Comparison of ENCODE assay signal across 8 cellular contexts in the genomic region with DNA sequence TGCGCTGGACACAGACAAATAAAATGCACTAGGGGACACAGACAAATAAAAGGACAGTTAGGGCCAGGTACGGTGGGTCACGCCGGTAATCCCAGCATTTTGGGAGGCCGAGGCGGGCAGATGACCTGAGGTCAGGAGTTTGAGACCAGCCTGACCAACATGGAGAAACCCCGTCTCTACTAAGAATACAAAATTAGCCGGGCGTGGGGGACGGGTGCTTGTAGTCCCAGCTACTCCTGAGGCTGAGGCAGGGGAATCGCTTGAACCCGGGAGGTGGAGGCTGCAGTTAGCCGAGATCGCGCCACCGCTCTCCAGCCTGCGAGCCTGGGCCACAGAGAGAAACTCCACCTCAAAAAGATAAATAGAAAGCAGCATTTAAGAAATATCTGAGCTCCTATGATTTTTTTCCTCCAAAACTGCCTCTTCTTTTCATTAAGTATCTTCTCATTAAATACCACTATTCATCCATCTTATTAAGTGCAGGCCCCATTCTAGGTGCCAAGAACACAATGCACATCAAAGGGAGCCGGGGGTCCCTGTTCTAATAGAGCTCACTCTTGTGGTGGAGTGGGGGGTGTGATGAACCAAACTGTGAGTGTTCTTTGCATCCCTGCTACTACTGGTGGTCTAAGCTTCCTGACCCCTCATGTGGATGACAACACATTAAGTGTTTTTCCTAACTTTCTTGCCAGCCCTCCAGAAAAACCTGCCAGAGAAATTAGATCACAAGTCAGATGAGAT. TPM values are rescaled to one million over a fixed set of nuclear protein-coding genes. Genes with fewer than 3 reads are reported as not detected.
DNase-seq lines count a peak whose midpoint lies in the region; ATAC-seq, FAIRE-seq and TF ChIP-seq lines count a peak whose summit lies in the region.

No MANE protein-coding gene starts in this region.

- H3K4me1 ChIP-seq in A549, result peaks cover 31% of the 10 kb centered on the region; the same call in 2 of the 3 replicates
- H3K4me1 ChIP-seq in HEK293 (ENCODE audit: control insufficient read depth, insufficient read depth, low read length), result peaks cover 3% of the 10 kb centered on the region; the same call in 1 of the 2 replicates
- peaks cover 27% of the 10 kb centered on the region for H3K4me1 ChIP-seq in astrocyte (ENCODE audit: insufficient read depth, low read length)

- H3K9me3 Mint-ChIP-seq in astrocyte (ENCODE audit: unreplicated experiment), result no peaks in the 10 kb centered on the region
- H3K9me3 Mint-ChIP-seq in nephron, result no peaks in the 10 kb centered on the region

- no peak for TF ChIP-seq EP300 in A549 (IDR thresholded peaks at IDR 0.05)

- H3K27me3 Mint-ChIP-seq in astrocyte (ENCODE audit: low read depth, unreplicated experiment) (no peaks in the 10 kb centered on the region), nephron (ENCODE audit: low read depth) (no peaks in the 10 kb centered on the region)

- no peaks in the 10 kb centered on the region for H3K27me3 ChIP-seq in astrocyte (ENCODE audit: insufficient read depth, low read length)

- FAIRE-seq in A549 (lab: Jason Lieb, UNC), result no peak
- FAIRE-seq in astrocyte (lab: Jason Lieb, UNC), result no peak

- no peak; the same call in 2 of the 3 replicates for TF ChIP-seq CTCF in A549 (IDR thresholded peaks at IDR 0.05)
- 0 out of 2 replicates have a peak, but pooled peaks have one; percentile 2 for TF ChIP-seq CTCF in HEK293 (tag by site-specific recombination; IDR thresholded peaks at IDR 0.05)
- no peak for TF ChIP-seq CTCF in astrocyte (IDR thresholded peaks at IDR 0.05; ENCODE audit: insufficient read depth, low read depth, low read length)
- peak in 1 of 3 experiments; percentile 48 for TF ChIP-seq CTCF in nephron (IDR thresholded peaks at IDR 0.05; ENCODE audit: unreplicated experiment in 3 of 3)

- H3K36me3 ChIP-seq in HEK293 (ENCODE audit: control insufficient read depth in 2 of 2, insufficient read depth in 1 of 2, low read length in 2 of 2) (peaks cover 3 to 62% of the 10 kb centered on the region in 2 experiments; a peak in 2 of 3 replicates), astrocyte (ENCODE audit: insufficient read depth, low read length) (peaks cover 15% of the 10 kb centered on the region)

- H3K4me3 Mint-ChIP-seq in astrocyte (ENCODE audit: unreplicated experiment), result peak overlapping the region; percentile 85
- peak overlapping the region; percentile 90 to 100 (median 90) for H3K4me3 Mint-ChIP-seq in nephron

- no peak for TF ChIP-seq RAD21 in A549 (conservative IDR thresholded peaks at IDR 0.05 in 1 of 2, IDR thresholded peaks at IDR 0.05 in 1 of 2)

- H3K79me2 ChIP-seq in astrocyte (ENCODE audit: insufficient read depth, low read length), result peaks cover 60% of the 10 kb centered on the region

- no peak overlapping the region for H3K4me3 ChIP-seq in A549
- H3K4me3 ChIP-seq in HEK293 (ENCODE audit: low read depth, low read length), result no peak overlapping the region
- no peak overlapping the region for H3K4me3 ChIP-seq in astrocyte (ENCODE audit: insufficient read depth, low read depth, low read length)

- H3K9me3 ChIP-seq in A549, result no peaks in the 10 kb centered on the region
- H3K9me3 ChIP-seq in HEK293 (ENCODE audit: control insufficient read depth, insufficient read depth, low read depth, low read length), result no peaks in the 10 kb centered on the region
- no peaks in the 10 kb centered on the region for H3K9me3 ChIP-seq in astrocyte (ENCODE audit: insufficient read depth, low read depth, low read length)

- H3K4me1 Mint-ChIP-seq in astrocyte (ENCODE audit: low read depth, unreplicated experiment) (peaks cover 16% of the 10 kb centered on the region), nephron (peaks cover 33% of the 10 kb centered on the region)

- peak overlapping the region; percentile 90 for H3K27ac Mint-ChIP-seq in astrocyte (ENCODE audit: unreplicated experiment)
- peak overlapping the region; percentile 80 to 91 (median 84) for H3K27ac Mint-ChIP-seq in nephron

- 76% methylated on average over 18 of the region's 18 CpGs for WGBS in A549 (ENCODE audit: missing lambda C conversion rate)

- no peak for TF ChIP-seq POLR2A in A549 (IDR thresholded peaks at IDR 0.05; ENCODE audit: low read length)

- CTCF ChIA-PET in A549 (lab: Yijun Ruan, JAX) (interaction anchor here (0.8 to 6.3 kb wide), 25 partner anchors 8 to 376 kb away, joined by 3 to 75 read pairs (median 5); a partner anchor contains a TSS), HEK293 (lab: Yijun Ruan, JAX) (interaction anchor here (0.6 to 2.9 kb wide), 16 partner anchors 8 to 303 kb away, joined by 3 to 11 read pairs (median 4); a partner anchor contains a TSS)

- POLR2A ChIA-PET in A549 (lab: Yijun Ruan, JAX) (interaction anchor here (0.6 to 2.0 kb wide), 9 partner anchors 8 to 341 kb away, joined by 3 to 16 read pairs (median 4); a partner anchor contains a TSS), HEK293 (lab: Yijun Ruan, JAX) (interaction anchor here (0.9 to 1.8 kb wide), 5 partner anchors 17 to 122 kb away, joined by 3 to 8 read pairs (median 7); a partner anchor contains a TSS)

- H3K4me2 ChIP-seq in A549 (no peak overlapping the region), astrocyte (ENCODE audit: low read length) (no peak overlapping the region)

- H3K9ac ChIP-seq in astrocyte (ENCODE audit: low read length), result peak overlapping the region; percentile 51

- H2AFZ ChIP-seq in astrocyte (ENCODE audit: low read depth, low read length), result no peak overlapping the region

- no peak for ATAC-seq in A549
- no peak for ATAC-seq in GM19463 (IDR thresholded peaks at IDR 0.05; ENCODE audit: unreplicated experiment)
- no peak for ATAC-seq in HG03095 (IDR thresholded peaks at IDR 0.05; ENCODE audit: unreplicated experiment)

- peaks cover 23% of the 10 kb centered on the region for H4K20me1 ChIP-seq in astrocyte (ENCODE audit: insufficient read depth, low read length)

- DNase-seq in A549 (ENCODE audit: low read depth in 1 of 2, low spot score in 1 of 2) (no peak), astrocyte (ENCODE audit: low read depth) (no peak), NCI-H2171 (lab: John Stamatoyannopoulos, UW) (no peak), SW 1271 (lab: John Stamatoyannopoulos, UW) (no peak)

- H3K27ac ChIP-seq in A549 (no peak overlapping the region), HEK293 (ENCODE audit: extremely low read depth, low read depth, low read length) (no peak overlapping the region), astrocyte (ENCODE audit: low read depth, low read length) (no peak overlapping the region)

- H3K36me3 Mint-ChIP-seq in astrocyte (ENCODE audit: low read depth, unreplicated experiment) (peaks cover 17% of the 10 kb centered on the region), nephron (ENCODE audit: low read depth) (peaks cover 32% of the 10 kb centered on the region)

TF ChIP-seq in A549, 52 proteins besides CTCF, POLR2A, EP300 and RAD21 (continues in another document):
- TF ChIP-seq CHD2 (IDR thresholded peaks at IDR 0.05; ENCODE audit: low read length, partially characterized antibody) (no peak), HOXA7 (CRISPR knock-in tag; IDR thresholded peaks at IDR 0.05) (0 out of 2 replicates have a peak, but pooled peaks have one; percentile 13), ZSCAN20 (CRISPR knock-in tag; IDR thresholded peaks at IDR 0.05) (no peak), JUN (IDR thresholded peaks at IDR 0.05) (no peak)

TF ChIP-seq in HEK293, 187 proteins besides CTCF, POLR2A, EP300 and RAD21:
- TF ChIP-seq KLF9 (tag by site-specific recombination; IDR thresholded peaks at IDR 0.05; ENCODE audit: low read depth) (no peak), KLF16 (tag by site-specific recombination; IDR thresholded peaks at IDR 0.05) (0 out of 2 replicates have a peak, but pooled peaks have one; percentile 5)

RNA-seq across cellular contexts. Expression of a gene that starts 0.8 kb away (rescaled TPM):
- polyA plus RNA-seq in A549 (2011; rRNA removed) (5.5 and 6.0 TPM in 2 replicates), A549 (2017; fragmentation: RNase III; extraction: RNeasy Plus Mini Kit Qiagen cat#74134 plus additional on column Dnase treatment) (12.4 to 14.0 TPM (median 13.5 TPM) in 3 replicates)
- 9.8 and 15.8 TPM in 2 replicates for polyA plus RNA-seq in A549 (2012; cell fraction: cytosol; rRNA removed)
- polyA plus RNA-seq in A549 (2012; cell fraction: nucleus; rRNA removed), result 13.8 and 21.4 TPM in 2 replicates
- polyA minus RNA-seq in A549 (2011; rRNA and poly(A)+ RNA removed), result 2.9 and 4.0 TPM in 2 replicates
- total RNA-seq in astrocyte, result 8.1 and 10.0 TPM in 2 replicates

RNA-seq across cellular contexts. Expression of a gene that starts 3.7 kb away (rescaled TPM):
- polyA plus RNA-seq in A549 (2011; rRNA removed) (401 and 591 TPM in 2 replicates), A549 (2017; fragmentation: RNase III; extraction: RNeasy Plus Mini Kit Qiagen cat#74134 plus additional on column Dnase treatment) (866 to 893 TPM (median 878 TPM) in 3 replicates)
- 964 and 1,067 TPM in 2 replicates for polyA plus RNA-seq in A549 (2012; cell fraction: cytosol; rRNA removed)
- 604 and 874 TPM in 2 replicates for polyA plus RNA-seq in A549 (2012; cell fraction: nucleus; rRNA removed)
- polyA minus RNA-seq in A549 (2011; rRNA and poly(A)+ RNA removed), result 132 and 170 TPM in 2 replicates
- 670 and 694 TPM in 2 replicates for total RNA-seq in astrocyte

RNA-seq across cellular contexts. Expression of a gene that starts 3.9 kb away (rescaled TPM):
- polyA plus RNA-seq in A549 (2011; rRNA removed) (55.5 and 61.8 TPM in 2 replicates), A549 (2017; fragmentation: RNase III; extraction: RNeasy Plus Mini Kit Qiagen cat#74134 plus additional on column Dnase treatment) (62.7 to 65.5 TPM (median 64.5 TPM) in 3 replicates)
- polyA plus RNA-seq in A549 (2012; cell fraction: cytosol; rRNA removed), result 58.6 and 78.9 TPM in 2 replicates
- polyA plus RNA-seq in A549 (2012; cell fraction: nucleus; rRNA removed), result 49.9 and 81.5 TPM in 2 replicates
- 36.8 and 43.7 TPM in 2 replicates for polyA minus RNA-seq in A549 (2011; rRNA and poly(A)+ RNA removed)
- total RNA-seq in astrocyte, result 42.6 and 45.1 TPM in 2 replicates

RNA-seq across cellular contexts. Expression of a gene that starts 6.6 kb away (rescaled TPM):
- polyA plus RNA-seq in A549 (2011; rRNA removed), result 8.2 and 9.6 TPM in 2 replicates
- 7.9 and 10.1 TPM in 2 replicates for polyA plus RNA-seq in A549 (2012; cell fraction: cytosol; rRNA removed)
- polyA plus RNA-seq in A549 (2012; cell fraction: nucleus; rRNA removed), result 31.1 and 39.4 TPM in 2 replicates
- 6.9 to 9.7 TPM (median 8.2 TPM) in 3 replicates for polyA plus RNA-seq in A549 (2017; fragmentation: RNase III; extraction: RNeasy Plus Mini Kit Qiagen cat#74134 plus additional on column Dnase treatment)
- polyA minus RNA-seq in A549 (2011; rRNA and poly(A)+ RNA removed), result 8.6 and 19.4 TPM in 2 replicates
- total RNA-seq in astrocyte, result 18.0 and 23.9 TPM in 2 replicates

RNA-seq across cellular contexts. Expression of a gene that starts 16.1 kb away (rescaled TPM):
- polyA plus RNA-seq in A549 (2011; rRNA removed) (21.4 and 50.4 TPM in 2 replicates), A549 (2017; fragmentation: RNase III; extraction: RNeasy Plus Mini Kit Qiagen cat#74134 plus additional on column Dnase treatment) (22.4 to 26.9 TPM (median 25.1 TPM) in 3 replicates)
- 37.4 and 48.6 TPM in 2 replicates for polyA plus RNA-seq in A549 (2012; cell fraction: cytosol; rRNA removed)
- polyA plus RNA-seq in A549 (2012; cell fraction: nucleus; rRNA removed), result 74.8 and 97.4 TPM in 2 replicates
- 56.9 and 72.9 TPM in 2 replicates for polyA minus RNA-seq in A549 (2011; rRNA and poly(A)+ RNA removed)
- total RNA-seq in astrocyte, result 43.0 and 49.9 TPM in 2 replicates
